20 cellular contexts compared by ENCODE assay signal in the genomic region with DNA sequence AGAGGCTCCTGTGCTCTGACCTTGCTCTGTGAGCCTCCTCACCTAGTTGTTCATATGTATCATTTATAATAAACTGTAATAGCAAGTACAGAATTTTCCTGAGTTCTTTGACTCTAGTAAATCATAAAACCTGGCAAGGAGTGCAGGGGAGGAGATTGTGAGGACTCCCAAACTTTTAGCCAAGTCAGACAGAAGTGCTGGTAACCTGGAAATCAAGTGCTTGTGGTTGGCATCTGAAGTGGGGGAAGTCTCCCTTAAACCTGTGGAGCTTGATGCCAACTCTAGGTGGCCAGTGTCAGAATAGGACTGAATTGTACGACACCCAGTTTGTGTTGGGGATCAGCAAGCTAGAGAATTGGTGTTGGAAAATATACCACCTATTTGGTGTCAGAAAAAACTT.
DNase-seq lines count a peak whose midpoint lies in the region; ATAC-seq and TF ChIP-seq lines count a peak whose summit lies in the region.
"Had no signal": no experiment of that assay in that cellular context is flagged by ENCODE, and none has a peak within 500 bp of the region (broad histone marks: within the 10 kb centered on the region; RNA-seq: fewer than 3 reads in every experiment).

No MANE protein-coding gene starts in this region.

- H3K36me3 ChIP-seq in GM23338 (ENCODE audit: insufficient read depth) (no peaks in the 10 kb centered on the region), esophagus muscularis mucosa (no peaks in the 10 kb centered on the region), lower lobe of right lung (no peaks in the 10 kb centered on the region), upper lobe of right lung (no peaks in the 10 kb centered on the region), H7 (replicated peaks; ENCODE audit: control insufficient read depth, insufficient read depth, low read length) (no peaks in the 10 kb centered on the region), thyroid gland (no peaks in the 10 kb centered on the region)
- H3K36me3 ChIP-seq: BLaER1 had no signal

- no peaks in the 10 kb centered on the region for H3F3A ChIP-seq in GM23338 (replicated peaks; ENCODE audit: low read depth)

- no peaks in the 10 kb centered on the region for H3K9me3 ChIP-seq in esophagus muscularis mucosa
- H3K9me3 ChIP-seq in lower lobe of right lung, result no peaks in the 10 kb centered on the region
- no peaks in the 10 kb centered on the region for H3K9me3 ChIP-seq in upper lobe of right lung
- no peaks in the 10 kb centered on the region for H3K9me3 ChIP-seq in thyroid gland
- H3K9me3 ChIP-seq: BLaER1 had no signal

- H3K79me2 ChIP-seq in GM23338 (replicated peaks; ENCODE audit: insufficient read depth), result no peaks in the 10 kb centered on the region

- H3K4me3 ChIP-seq in GM23338 (no peak overlapping the region), esophagus muscularis mucosa (no peak overlapping the region), lower lobe of right lung (no peak overlapping the region), upper lobe of right lung (no peak overlapping the region), H7 (ENCODE audit: insufficient read depth, low read depth, low read length) (no peak overlapping the region), thyroid gland (replicated peaks in 1 of 3) (no peak overlapping the region)
- H3K4me3 ChIP-seq: BLaER1, GM12878, GM23248 had no signal

- intact Hi-C loops in esophagus muscularis mucosa (cut with DNase I), result no loop called here
- intact Hi-C loops in lower lobe of right lung (cut with DNase I), result no loop called here
- intact Hi-C loops in upper lobe of right lung (cut with DNase I), result no loop called here
- intact Hi-C loops in thyroid gland (cut with DNase I), result no loop called here

- H3K9me2 ChIP-seq in GM23338 (ENCODE audit: insufficient read depth), result peaks cover 14% of the 10 kb centered on the region

- H3K36me3 Mint-ChIP-seq in GM23338 (ENCODE audit: low read depth), result no peaks in the 10 kb centered on the region
- H3K36me3 Mint-ChIP-seq: CD4-positive, CD25-positive, alpha-beta regulatory T cell; CD8-positive, alpha-beta T cell had no signal

- ATAC-seq in GM23338 (no peak), lower lobe of right lung (peak; percentile 69 to 79), upper lobe of right lung (peak; percentile 72)
- ATAC-seq: CD8-positive, alpha-beta T cell; GM12878 had no signal

- no peak overlapping the region for H3K4me3 Mint-ChIP-seq in GM23338
- H3K4me3 Mint-ChIP-seq: B cell; CD4-positive, CD25-positive, alpha-beta regulatory T cell; CD8-positive, alpha-beta T cell had no signal

- no peak for TF ChIP-seq POLR2A in esophagus muscularis mucosa (IDR thresholded peaks at IDR 0.05; ENCODE audit: low read depth)
- TF ChIP-seq POLR2A in thyroid gland (IDR thresholded peaks at IDR 0.05), result no peak

- no peak for TF ChIP-seq CTCF in GM23338 (conservative IDR thresholded peaks at IDR 0.05; ENCODE audit: low read depth in 2 of 2)
- TF ChIP-seq CTCF in esophagus muscularis mucosa (IDR thresholded peaks at IDR 0.05), result no peak
- no peak for TF ChIP-seq CTCF in lower lobe of right lung (IDR thresholded peaks at IDR 0.05)
- no peak for TF ChIP-seq CTCF in upper lobe of right lung (IDR thresholded peaks at IDR 0.05)
- TF ChIP-seq CTCF in thyroid gland (IDR thresholded peaks at IDR 0.05), result no peak

- H3K27me3 ChIP-seq in GM23338 (ENCODE audit: insufficient read depth), result no peaks in the 10 kb centered on the region
- H3K27me3 ChIP-seq in esophagus muscularis mucosa, result no peaks in the 10 kb centered on the region
- no peaks in the 10 kb centered on the region for H3K27me3 ChIP-seq in lower lobe of right lung (ENCODE audit: low read depth)
- H3K27me3 ChIP-seq in upper lobe of right lung, result no peaks in the 10 kb centered on the region
- no peaks in the 10 kb centered on the region for H3K27me3 ChIP-seq in H7 (ENCODE audit: control insufficient read depth, insufficient read depth, low read length)
- no peaks in the 10 kb centered on the region for H3K27me3 ChIP-seq in thyroid gland
- H3K27me3 ChIP-seq: BLaER1 had no signal

- H3K27me3 Mint-ChIP-seq in GM23338 (ENCODE audit: insufficient read depth, low read depth, poor library complexity), result peaks cover 6% of the 10 kb centered on the region

- peaks cover 21% of the 10 kb centered on the region for H3K4me1 Mint-ChIP-seq in GM23338
- H3K4me1 Mint-ChIP-seq: B cell; CD4-positive, CD25-positive, alpha-beta regulatory T cell had no signal

- WGBS in esophagus muscularis mucosa, result 90% methylated on average over 1 of the region's 1 CpG
- WGBS in thyroid gland, 2 donors, result 77 to 85% methylated on average over 1 of the region's 1 CpG

- H3K9me3 Mint-ChIP-seq in GM23338, result 0 out of 3 replicates have a peak, but pooled peaks cover 4% of the 10 kb centered on the region

- DNase-seq in GM23338 (ENCODE audit: low spot score) (no peak), esophagus muscularis mucosa (ENCODE audit: extremely low spot score) (peak; percentile 10), lower lobe of right lung (no peak), upper lobe of right lung (no peak), putamen (ENCODE audit: low spot score) (no peak), H7 (no peak), thyroid gland (no peak)
- DNase-seq: CD4-positive, CD25-positive, alpha-beta regulatory T cell; CD8-positive, alpha-beta T cell; DMS 273 treated with DMSO at 0.1 percent for 48 hours; DMS79; EL; GDM1; GM23248; HCEC 1CT had no signal

- peaks cover 23% of the 10 kb centered on the region for H3K4me1 ChIP-seq in GM23338 (ENCODE audit: insufficient read depth)
- H3K4me1 ChIP-seq in esophagus muscularis mucosa, result no peaks in the 10 kb centered on the region
- H3K4me1 ChIP-seq in lower lobe of right lung, result no peaks in the 10 kb centered on the region
- H3K4me1 ChIP-seq in upper lobe of right lung, result no peaks in the 10 kb centered on the region
- no peaks in the 10 kb centered on the region for H3K4me1 ChIP-seq in thyroid gland
- H3K4me1 ChIP-seq: BLaER1 had no signal

- no peak for TF ChIP-seq EP300 in esophagus muscularis mucosa (IDR thresholded peaks at IDR 0.05)

- no peak overlapping the region for H3K27ac Mint-ChIP-seq in GM23338
- H3K27ac Mint-ChIP-seq: B cell; CD4-positive, CD25-positive, alpha-beta regulatory T cell; CD8-positive, alpha-beta T cell had no signal

- H3K27ac ChIP-seq in GM23338 (ENCODE audit: low read depth) (no peak overlapping the region), esophagus muscularis mucosa (replicated peaks in 1 of 4) (no peak overlapping the region), lower lobe of right lung (no peak overlapping the region), upper lobe of right lung (no peak overlapping the region), thyroid gland (no peak overlapping the region)
- H3K27ac ChIP-seq: 22Rv1, BLaER1, C4-2B, GM23248 had no signal

- H3K4me2 ChIP-seq in GM23338, result peak overlapping the region; percentile 17; the same call in 1 of the 2 replicates
- H3K4me2 ChIP-seq: BLaER1 had no signal

- 0 out of 2 replicates have a peak overlapping the region, but pooled peaks have one; percentile 16 for H2AFZ ChIP-seq in GM23338
- H2AFZ ChIP-seq: GM23248 had no signal

- H4K20me1 ChIP-seq in GM23338 (replicated peaks; ENCODE audit: insufficient read depth), result no peaks in the 10 kb centered on the region
- H4K20me1 ChIP-seq: BLaER1 had no signal

TF ChIP-seq in GM23338, 12 proteins besides CTCF, POLR2A, EP300 and RAD21 (continues in another document):
- TF ChIP-seq JUNB (IDR thresholded peaks at IDR 0.05; ENCODE audit: unreplicated experiment), result no peak
- TF ChIP-seq, protein P1, sequence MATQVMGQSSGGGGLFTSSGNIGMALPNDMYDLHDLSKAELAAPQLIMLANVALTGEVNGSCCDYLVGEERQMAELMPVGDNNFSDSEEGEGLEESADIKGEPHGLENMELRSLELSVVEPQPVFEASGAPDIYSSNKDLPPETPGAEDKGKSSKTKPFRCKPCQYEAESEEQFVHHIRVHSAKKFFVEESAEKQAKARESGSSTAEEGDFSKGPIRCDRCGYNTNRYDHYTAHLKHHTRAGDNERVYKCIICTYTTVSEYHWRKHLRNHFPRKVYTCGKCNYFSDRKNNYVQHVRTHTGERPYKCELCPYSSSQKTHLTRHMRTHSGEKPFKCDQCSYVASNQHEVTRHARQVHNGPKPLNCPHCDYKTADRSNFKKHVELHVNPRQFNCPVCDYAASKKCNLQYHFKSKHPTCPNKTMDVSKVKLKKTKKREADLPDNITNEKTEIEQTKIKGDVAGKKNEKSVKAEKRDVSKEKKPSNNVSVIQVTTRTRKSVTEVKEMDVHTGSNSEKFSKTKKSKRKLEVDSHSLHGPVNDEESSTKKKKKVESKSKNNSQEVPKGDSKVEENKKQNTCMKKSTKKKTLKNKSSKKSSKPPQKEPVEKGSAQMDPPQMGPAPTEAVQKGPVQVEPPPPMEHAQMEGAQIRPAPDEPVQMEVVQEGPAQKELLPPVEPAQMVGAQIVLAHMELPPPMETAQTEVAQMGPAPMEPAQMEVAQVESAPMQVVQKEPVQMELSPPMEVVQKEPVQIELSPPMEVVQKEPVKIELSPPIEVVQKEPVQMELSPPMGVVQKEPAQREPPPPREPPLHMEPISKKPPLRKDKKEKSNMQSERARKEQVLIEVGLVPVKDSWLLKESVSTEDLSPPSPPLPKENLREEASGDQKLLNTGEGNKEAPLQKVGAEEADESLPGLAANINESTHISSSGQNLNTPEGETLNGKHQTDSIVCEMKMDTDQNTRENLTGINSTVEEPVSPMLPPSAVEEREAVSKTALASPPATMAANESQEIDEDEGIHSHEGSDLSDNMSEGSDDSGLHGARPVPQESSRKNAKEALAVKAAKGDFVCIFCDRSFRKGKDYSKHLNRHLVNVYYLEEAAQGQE (IDR thresholded peaks at IDR 0.05; ENCODE audit: unreplicated experiment), result no peak
